Comparison of ENCODE assay signal across 17 cellular contexts in the genomic region with DNA sequence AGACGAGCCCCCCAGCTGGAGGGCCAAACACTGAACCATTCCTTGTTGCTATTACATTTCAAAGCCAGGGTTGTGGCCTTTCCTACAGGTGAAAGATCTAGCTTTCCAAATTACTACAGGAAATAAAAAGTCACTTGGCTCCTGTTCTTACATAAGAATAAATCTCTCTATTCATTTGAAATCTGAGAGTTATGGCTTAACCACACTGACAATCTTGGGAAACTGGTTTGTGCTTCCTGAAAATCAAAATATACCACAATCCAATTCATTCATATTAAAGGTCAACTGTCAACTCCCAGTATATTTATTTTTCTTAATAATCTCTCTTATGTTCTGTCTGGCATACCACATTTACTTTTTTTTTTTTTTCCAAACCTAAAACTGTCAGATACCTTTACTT.
DNase-seq lines count a peak whose midpoint lies in the region; ATAC-seq, FAIRE-seq and TF ChIP-seq lines count a peak whose summit lies in the region.
"Had no signal": no experiment of that assay in that cellular context is flagged by ENCODE, and none has a peak within 500 bp of the region (broad histone marks: within the 10 kb centered on the region; RNA-seq: fewer than 3 reads in every experiment).

No MANE protein-coding gene starts in this region.

- CTCF ChIA-PET in Caco-2 (lab: Charles Lee) (no interaction called here), PC-3 (lab: Charles Lee) (no interaction called here)
- CTCF ChIA-PET in naive thymus-derived CD4-positive, alpha-beta T cell (lab: Charles Lee) = interaction anchor here (0.7 to 1.0 kb wide), 2 partner anchors 16 to 65 kb away, joined by 3 read pairs; no protein-coding TSS in a partner anchor

- peak; percentile 58 for FAIRE-seq in endometrium (lab: Jason Lieb, UNC)
- FAIRE-seq in islet of Langerhans (lab: Jason Lieb, UNC) = peak; percentile 41
- FAIRE-seq: A204.1, GM12892 had no signal

- peak overlapping the region; percentile 40 for H3K27ac Mint-ChIP-seq in Caco-2 (ENCODE audit: unreplicated experiment)
- no peak overlapping the region for H3K27ac Mint-ChIP-seq in naive thymus-derived CD4-positive, alpha-beta T cell
- H3K27ac Mint-ChIP-seq: GM23338 had no signal

- POLR2A ChIA-PET in Caco-2 (lab: Charles Lee) = interaction anchor here (0.6 kb wide), 2 partner anchors 13 to 90 kb away, joined by 3 to 6 read pairs; no protein-coding TSS in a partner anchor
- POLR2A ChIA-PET in PC-3 (lab: Charles Lee; ENCODE audit: unreplicated experiment) = no interaction called here
- POLR2A ChIA-PET in naive thymus-derived CD4-positive, alpha-beta T cell (lab: Charles Lee) = no interaction called here

- H3K36me3 ChIP-seq in Caco-2 (ENCODE audit: control insufficient read depth, insufficient read depth, low read length) (no peaks in the 10 kb centered on the region), PC-3 (ENCODE audit: low read depth, low read length) (no peaks in the 10 kb centered on the region)
- H3K36me3 ChIP-seq in naive thymus-derived CD4-positive, alpha-beta T cell (ENCODE audit: control insufficient read depth in 2 of 3, insufficient read depth in 3 of 3, low read length in 3 of 3) = no peaks in the 10 kb centered on the region

- H3K4me1 ChIP-seq in Caco-2 (0 out of 2 replicates have a peak, but pooled peaks cover 4% of the 10 kb centered on the region), PC-3 (ENCODE audit: insufficient read depth, low read length) (peaks cover 13% of the 10 kb centered on the region)
- H3K4me1 ChIP-seq in naive thymus-derived CD4-positive, alpha-beta T cell (ENCODE audit: control insufficient read depth in 2 of 2, insufficient read depth in 2 of 2, low read length in 2 of 2) = no peaks in the 10 kb centered on the region

- H2AFZ ChIP-seq in PC-3 (ENCODE audit: low read length) = no peak overlapping the region
- H2AFZ ChIP-seq: GM23338 had no signal

- ATAC-seq in PC-3 = peak; percentile 48; the same call in 1 of the 2 replicates
- ATAC-seq in naive thymus-derived CD4-positive, alpha-beta T cell = no peak
- ATAC-seq: GM23338 had no signal

- H3K4me2 ChIP-seq in PC-3 (ENCODE audit: low read length) = peak overlapping the region; percentile 66
- H3K4me2 ChIP-seq: GM23338 had no signal

- H3K9me2 ChIP-seq in PC-3 (replicated peaks; ENCODE audit: low read length) = no peaks in the 10 kb centered on the region

- H3K4me1 Mint-ChIP-seq in Caco-2 (ENCODE audit: low read depth, unreplicated experiment) = peaks cover 13% of the 10 kb centered on the region
- no peaks in the 10 kb centered on the region for H3K4me1 Mint-ChIP-seq in naive thymus-derived CD4-positive, alpha-beta T cell

- no TSS peak for BruUV-seq in Caco-2 (replicated peaks; lab: Mats Ljungman, UMichigan)
- no TSS peak for BruUV-seq in PC-3 (replicated peaks; lab: Mats Ljungman, UMichigan)

- no peak overlapping the region for H3K9ac ChIP-seq in PC-3 (ENCODE audit: low read length)

- no peak overlapping the region for H3K4me3 Mint-ChIP-seq in Caco-2 (ENCODE audit: unreplicated experiment)
- H3K4me3 Mint-ChIP-seq in naive thymus-derived CD4-positive, alpha-beta T cell = no peak overlapping the region
- H3K4me3 Mint-ChIP-seq: GM23338 had no signal

- no peaks in the 10 kb centered on the region for H3K9me3 Mint-ChIP-seq in Caco-2 (ENCODE audit: unreplicated experiment)
- peaks cover 0 to 2% (median 0%) of the 10 kb centered on the region in 11 donors for H3K9me3 Mint-ChIP-seq in naive thymus-derived CD4-positive, alpha-beta T cell
- H3K9me3 Mint-ChIP-seq: GM23338 had no signal

- no peaks in the 10 kb centered on the region for H3F3A ChIP-seq in PC-3 (ENCODE audit: low read length, unreplicated experiment)

- no peaks in the 10 kb centered on the region for H3K79me2 ChIP-seq in PC-3 (ENCODE audit: low read length)

- no peaks in the 10 kb centered on the region for H3K27me3 Mint-ChIP-seq in Caco-2 (ENCODE audit: insufficient read depth, unreplicated experiment)
- H3K27me3 Mint-ChIP-seq in naive thymus-derived CD4-positive, alpha-beta T cell = no peaks in the 10 kb centered on the region

- no peaks in the 10 kb centered on the region for H3K27me3 ChIP-seq in Caco-2 (replicated peaks; ENCODE audit: control insufficient read depth, insufficient read depth, low read length)
- H3K27me3 ChIP-seq in PC-3 (ENCODE audit: low read length) = no peaks in the 10 kb centered on the region
- H3K27me3 ChIP-seq in naive thymus-derived CD4-positive, alpha-beta T cell (ENCODE audit: control insufficient read depth in 2 of 2, insufficient read depth in 2 of 2, low read length in 2 of 2) = no peaks in the 10 kb centered on the region

- intact Hi-C loops in Caco-2 (cut with micrococcal nuclease; ENCODE audit: unreplicated experiment) = no loop called here
- intact Hi-C loops in PC-3 (cut with micrococcal nuclease) = no loop called here
- intact Hi-C loops in naive thymus-derived CD4-positive, alpha-beta T cell (cut with micrococcal nuclease) = loop anchor here in 1 of 2 donors (5.0 kb wide), 1 partner anchor 49 kb away; no protein-coding TSS in a partner anchor

- H4K20me1 ChIP-seq in PC-3 (ENCODE audit: low read length) = no peaks in the 10 kb centered on the region

- H3K4me3 ChIP-seq in Caco-2 (ENCODE audit: low read depth, low read length) (no peak overlapping the region), PC-3 (ENCODE audit: low read length) (no peak overlapping the region)
- H3K4me3 ChIP-seq in naive thymus-derived CD4-positive, alpha-beta T cell (ENCODE audit: low read length) = no peak overlapping the region
- H3K4me3 ChIP-seq: GM23338 had no signal

- no peaks in the 10 kb centered on the region for H3K9me3 ChIP-seq in Caco-2
- H3K9me3 ChIP-seq in PC-3 (ENCODE audit: low read length) = no peaks in the 10 kb centered on the region
- H3K9me3 ChIP-seq in naive thymus-derived CD4-positive, alpha-beta T cell (ENCODE audit: control insufficient read depth in 2 of 3, low read length in 3 of 3) = no peaks in the 10 kb centered on the region

- H3K27ac ChIP-seq in PC-3 (ENCODE audit: low read length) = peak overlapping the region; percentile 62
- no peak overlapping the region for H3K27ac ChIP-seq in naive thymus-derived CD4-positive, alpha-beta T cell (ENCODE audit: low read depth, low read length)

- TF ChIP-seq CTCF in Caco-2 (IDR thresholded peaks at IDR 0.05; ENCODE audit: insufficient read depth in 1 of 2, low read depth in 1 of 2, low read length in 1 of 2, severe bottlenecking in 1 of 2, unreplicated experiment in 1 of 2) (no peak), PC-3 (conservative IDR thresholded peaks at IDR 0.05; ENCODE audit: low read depth, low read length) (no peak)

- no peak for DNase-seq in Caco-2
- peak; percentile 67 for DNase-seq in PC-3
- DNase-seq in NCI-H748 (lab: John Stamatoyannopoulos, UW; ENCODE audit: unreplicated experiment) = no peak
- no peak for DNase-seq in naive thymus-derived CD4-positive, alpha-beta T cell
- no peak for DNase-seq in NCI-H187 treated with DMSO at 0.1 percent for 48 hours (lab: John Stamatoyannopoulos, UW)
- DNase-seq in NCI-H146 (lab: John Stamatoyannopoulos, UW) = no peak
- DNase-seq: C1 segment of cervical spinal cord, GF-D8, KBM-7, NCI-H1436 treated with DMSO at 0.1 percent for 48 hours, NCI-H526 treated with DMSO at 0.1 percent for 48 hours, SHP77 treated with DMSO at 0.1 percent for 48 hours had no signal

- H3K36me3 Mint-ChIP-seq in Caco-2 (ENCODE audit: insufficient read depth, unreplicated experiment) = peaks cover 65% of the 10 kb centered on the region
- H3K36me3 Mint-ChIP-seq in naive thymus-derived CD4-positive, alpha-beta T cell = peaks cover 0 to 13% (median 3%) of the 10 kb centered on the region in 5 donors
